ENCODE assay signal across 9 cellular contexts in the genomic region with DNA sequence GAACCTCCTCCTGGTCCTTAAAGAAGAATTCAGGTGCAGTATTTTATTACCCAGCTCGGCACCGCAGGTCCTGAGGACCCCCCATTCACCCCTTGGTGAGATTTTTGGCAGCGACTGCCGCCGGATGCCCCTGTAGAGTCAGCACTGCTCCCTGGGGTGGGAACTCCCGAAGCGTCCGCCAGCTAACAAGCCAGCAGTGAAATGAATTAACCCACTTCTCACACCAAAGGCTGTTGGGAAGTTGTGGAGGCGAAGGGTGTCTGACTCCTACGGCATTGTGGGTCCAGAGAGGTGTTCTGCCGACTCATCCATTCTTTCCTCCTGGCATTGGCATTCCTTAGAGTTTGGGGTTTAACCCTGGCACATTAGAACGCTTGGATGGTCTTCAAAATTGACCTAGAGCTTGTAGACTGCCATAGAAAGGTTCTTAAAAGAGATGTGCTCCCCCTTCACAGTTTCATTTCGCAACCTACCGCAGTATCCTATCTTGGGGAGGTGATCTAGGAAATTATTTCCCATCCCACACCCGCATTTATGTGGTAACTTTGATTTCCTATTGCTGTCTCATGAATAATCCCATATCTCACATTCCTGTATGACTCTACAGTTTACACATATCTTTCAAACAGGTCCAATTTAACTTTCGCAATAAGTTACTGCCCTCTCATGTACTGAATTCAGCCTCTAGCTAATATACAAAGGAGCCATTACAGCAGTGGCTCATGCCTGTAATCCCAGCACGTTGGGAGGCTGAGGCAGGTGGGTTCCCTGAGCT. TPM values are rescaled to one million over a fixed set of nuclear protein-coding genes. Genes with fewer than 3 reads are reported as not detected.
DNase-seq lines count a peak whose midpoint lies in the region; ATAC-seq and TF ChIP-seq lines count a peak whose summit lies in the region.
"Had no signal": no experiment of that assay in that cellular context is flagged by ENCODE, and none has a peak within 500 bp of the region (broad histone marks: within the 10 kb centered on the region; RNA-seq: fewer than 3 reads in every experiment).

No MANE protein-coding gene starts in this region.

- no peaks in the 10 kb centered on the region for H3K36me3 Mint-ChIP-seq in natural killer cell treated with Interleukin-12 subunit alpha and Interleukin-12 subunit beta and Interleukin-15 and Interleukin-18, amount 100 ng/mL, for 72 hours

- intact Hi-C loops in dorsolateral prefrontal cortex (cut with DNase I) = loop anchor here (2.0 to 5.0 kb wide), 2 partner anchors 37 to 39 kb away; a partner anchor contains a TSS

- peak overlapping the region; percentile 79 to 81 for H3K27ac Mint-ChIP-seq in natural killer cell treated with Interleukin-12 subunit alpha and Interleukin-12 subunit beta and Interleukin-15 and Interleukin-18, amount 100 ng/mL, for 72 hours
- H3K27ac Mint-ChIP-seq: H9 had no signal

- peak overlapping the region in 8 of 59 donors; percentile 0 to 73 (median 32) for H3K27ac ChIP-seq in dorsolateral prefrontal cortex

- H3K9me3 Mint-ChIP-seq in natural killer cell treated with Interleukin-12 subunit alpha and Interleukin-12 subunit beta and Interleukin-15 and Interleukin-18, amount 100 ng/mL, for 72 hours = peaks cover 3% of the 10 kb centered on the region

- peak overlapping the region; percentile 47 for H3K4me3 Mint-ChIP-seq in natural killer cell treated with Interleukin-12 subunit alpha and Interleukin-12 subunit beta and Interleukin-15 and Interleukin-18, amount 100 ng/mL, for 72 hours

- peaks cover 17 to 22% of the 10 kb centered on the region in 2 donors for H3K4me1 Mint-ChIP-seq in natural killer cell treated with Interleukin-12 subunit alpha and Interleukin-12 subunit beta and Interleukin-15 and Interleukin-18, amount 100 ng/mL, for 72 hours (ENCODE audit: low read depth in 2 of 2)

- DNase-seq in BJ (ENCODE audit: low read depth) (peak; percentile 74), LHCN-M2 (ENCODE audit: low read depth) (peak; percentile 63), dorsolateral prefrontal cortex (no peak), NCI-H446 treated with DMSO at 0.1 percent for 48 hours (lab: John Stamatoyannopoulos, UW) (no peak), NCI-H146 (lab: John Stamatoyannopoulos, UW) (no peak)
- no peak for DNase-seq in natural killer cell treated with Interleukin-12 subunit alpha and Interleukin-12 subunit beta and Interleukin-15 and Interleukin-18, amount 100 ng/mL, for 72 hours (ENCODE audit: low spot score)

- no peak for ATAC-seq in natural killer cell treated with Interleukin-12 subunit alpha and Interleukin-12 subunit beta and Interleukin-15 and Interleukin-18, amount 100 ng/mL, for 72 hours
- ATAC-seq in GM19463 (IDR thresholded peaks at IDR 0.05; ENCODE audit: unreplicated experiment) (no peak), GM21367 (IDR thresholded peaks at IDR 0.05; ENCODE audit: unreplicated experiment) (no peak)

- H3K36me3 ChIP-seq in BJ (ENCODE audit: control insufficient read depth, insufficient read depth, low read length) = no peaks in the 10 kb centered on the region

- POLR2A ChIA-PET in BJ (lab: Charles Lee) = no interaction called here

- no peaks in the 10 kb centered on the region for H3K27me3 ChIP-seq in BJ (ENCODE audit: control insufficient read depth, insufficient read depth, low read length)
- no peaks in the 10 kb centered on the region for H3K27me3 ChIP-seq in dorsolateral prefrontal cortex

- H3K4me3 ChIP-seq in BJ (ENCODE audit: low read depth, low read length) = no peak overlapping the region
- peak overlapping the region in 53 of 59 donors; percentile 51 to 91 (median 79) for H3K4me3 ChIP-seq in dorsolateral prefrontal cortex

- TF ChIP-seq CTCF in BJ (IDR thresholded peaks at IDR 0.05; ENCODE audit: insufficient read depth, low read depth, low read length) (no peak), dorsolateral prefrontal cortex (IDR thresholded peaks at IDR 0.05 in 54 of 56, conservative IDR thresholded peaks at IDR 0.05 in 2 of 56; ENCODE audit: low read depth in 1 of 56, partially characterized antibody in 56 of 56) (no peak)

- peaks cover 0 to 3% of the 10 kb centered on the region in 2 donors for H3K27me3 Mint-ChIP-seq in natural killer cell treated with Interleukin-12 subunit alpha and Interleukin-12 subunit beta and Interleukin-15 and Interleukin-18, amount 100 ng/mL, for 72 hours

- CTCF ChIA-PET in BJ (lab: Yijun Ruan, JAX) = interaction anchor here (0.5 to 1.0 kb wide), 3 partner anchors 23 to 708 kb away, joined by 3 to 4 read pairs (median 3); no protein-coding TSS in a partner anchor

RNA-seq across cellular contexts. Expression of a gene that starts 0.9 kb away (rescaled TPM):
- 7.8 and 11.2 TPM in 2 replicates for polyA plus RNA-seq in BJ (2011; rRNA removed)
- 6.1 and 8.4 TPM in 2 replicates for polyA minus RNA-seq in BJ (2011; rRNA and poly(A)+ RNA removed)
- 10.0 and 11.6 TPM in 2 replicates for total RNA-seq in LHCN-M2 (2014; rRNA removed)
- 11.5 TPM for polyA plus RNA-seq in LHCN-M2 (2012)
- total RNA-seq in dorsolateral prefrontal cortex = 10 to 100 TPM in 119 of 120 experiments, 1 to 10 TPM in 1; 9.9 to 61.9 (median 29.6) TPM
- total RNA-seq in natural killer cell treated with Interleukin-12 subunit alpha and Interleukin-12 subunit beta and Interleukin-15 and Interleukin-18, amount 100 ng/mL, for 72 hours = 1 to 10 TPM; 5.7 to 8.7 TPM

RNA-seq across cellular contexts. Expression of a gene that starts 39.3 kb away (rescaled TPM):
- 22.1 and 59.4 TPM in 2 replicates for polyA plus RNA-seq in BJ (2011; rRNA removed)
- polyA minus RNA-seq in BJ (2011; rRNA and poly(A)+ RNA removed) = 3.7 and 4.3 TPM in 2 replicates
- total RNA-seq in LHCN-M2 (2014; rRNA removed) = 585 and 621 TPM in 2 replicates
- 230 TPM for polyA plus RNA-seq in LHCN-M2 (2012)
- 10 to 100 TPM in 72 of 120 experiments, 1 to 10 TPM in 48; 4.5 to 20.8 (median 10.7) TPM for total RNA-seq in dorsolateral prefrontal cortex
- total RNA-seq in natural killer cell treated with Interleukin-12 subunit alpha and Interleukin-12 subunit beta and Interleukin-15 and Interleukin-18, amount 100 ng/mL, for 72 hours = 100 to 1,000 TPM in 1 of 2 donors, 10 to 100 TPM in 1; 96.6 to 144 TPM

Comparison
In these comparisons a context has a peak if more than half of its experiments do, and no peak if none do; other contexts are left out.
1. DNase-seq: peak in BJ (single experiment) and LHCN-M2 (single experiment); none in dorsolateral prefrontal cortex (0 of 10), natural killer cell treated with Interleukin-12 subunit alpha and Interleukin-12 subunit beta and Interleukin-15 and Interleukin-18, amount 100 ng/mL, for 72 hours (single experiment), NCI-H446 treated with DMSO at 0.1 percent for 48 hours (single experiment) and NCI-H146 (single experiment).
2. RNA of a gene that starts 39.3 kb away (total RNA-seq): 585 to 621 TPM in LHCN-M2 and 96.6 to 144 TPM in natural killer cell treated with Interleukin-12 subunit alpha and Interleukin-12 subunit beta and Interleukin-15 and Interleukin-18, amount 100 ng/mL, for 72 hours; 4.5 to 20.8 TPM in dorsolateral prefrontal cortex; every median in the first group is over 4 times any median in the second.